In the genomic region with DNA sequence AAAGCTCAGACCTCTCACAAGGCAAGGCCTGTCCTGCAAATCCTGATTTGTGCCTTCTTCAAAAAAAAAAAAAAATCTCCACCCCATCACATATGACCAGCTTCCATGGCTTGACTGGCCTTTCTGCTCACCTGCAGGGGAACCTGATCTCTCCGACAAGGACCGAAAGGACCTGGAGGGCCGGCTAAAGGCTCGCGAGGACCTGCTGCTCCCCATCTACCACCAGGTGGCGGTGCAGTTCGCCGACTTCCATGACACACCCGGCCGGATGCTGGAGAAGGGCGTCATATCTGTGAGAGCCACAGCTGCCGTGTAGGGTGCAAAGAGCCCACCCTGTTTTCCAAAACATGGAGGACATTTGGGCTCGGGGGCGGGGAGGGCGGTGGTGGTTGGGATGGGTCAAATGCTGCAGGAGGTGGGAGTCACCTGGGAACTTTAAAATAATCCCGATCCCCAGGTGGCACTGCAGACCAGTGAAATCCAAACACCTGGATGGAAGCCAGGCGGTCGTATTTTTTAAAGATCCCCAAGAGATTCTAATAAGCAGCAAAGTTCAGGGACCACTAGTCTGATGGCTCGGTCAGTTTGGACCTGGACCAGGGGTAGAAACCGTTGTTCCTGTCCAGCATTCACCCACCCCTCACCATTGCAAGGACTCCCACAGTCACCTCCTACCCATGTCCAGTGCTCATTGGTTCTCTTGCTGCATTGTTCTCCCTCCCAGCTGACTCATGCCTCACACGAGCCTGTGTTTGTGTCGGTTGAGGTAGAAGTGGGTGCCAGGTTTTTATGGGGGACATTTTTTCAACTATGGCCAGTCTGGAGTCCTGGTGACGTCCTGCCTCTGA, we compare ENCODE assay signal across 8 cellular contexts. TPM values are rescaled to one million over a fixed set of nuclear protein-coding genes. Genes with fewer than 3 reads are reported as not detected.
DNase-seq lines count a peak whose midpoint lies in the region; ATAC-seq, FAIRE-seq and TF ChIP-seq lines count a peak whose summit lies in the region.

No MANE protein-coding gene starts in this region.

- no peaks in the 10 kb centered on the region for H3K9me3 Mint-ChIP-seq in T-helper 2 cell treated with Interferon-gamma antibody and Interleukin-4, amounts not matched to agents 5 μg/mL and 100 μg/mL, for 36 hours

- no peaks in the 10 kb centered on the region for H3K79me2 ChIP-seq in HepG2 (ENCODE audit: insufficient read depth, low read length)

- peak; percentile 96 for TF ChIP-seq CTCF in HepG2 (CRISPR knock-in tag; IDR thresholded peaks at IDR 0.05)

- no peak overlapping the region for H3K4me3 Mint-ChIP-seq in T-helper 2 cell treated with Interferon-gamma antibody and Interleukin-4, amounts not matched to agents 5 μg/mL and 100 μg/mL, for 36 hours

- H3K9ac ChIP-seq in HepG2 (ENCODE audit: insufficient read depth, low read depth, low read length): no peak overlapping the region

- BruUV-seq in HepG2 (replicated peaks; lab: Mats Ljungman, UMichigan): no TSS peak

- H3K27me3 Mint-ChIP-seq in T-helper 2 cell treated with Interferon-gamma antibody and Interleukin-4, amounts not matched to agents 5 μg/mL and 100 μg/mL, for 36 hours (ENCODE audit: low read depth): no peaks in the 10 kb centered on the region

- TF ChIP-seq EP300 in HepG2 (IDR thresholded peaks at IDR 0.05; ENCODE audit: low read depth in 2 of 2, low read length in 2 of 2) (no peak), HepG2 (CRISPR knock-in tag; IDR thresholded peaks at IDR 0.05; ENCODE audit: borderline replicate concordance) (no peak)

- no peak overlapping the region for H3K27ac Mint-ChIP-seq in T-helper 2 cell treated with Interferon-gamma antibody and Interleukin-4, amounts not matched to agents 5 μg/mL and 100 μg/mL, for 36 hours

- intact Hi-C loops in HepG2 (cut with micrococcal nuclease; ENCODE audit: unreplicated experiment): loop anchor here (1.0 kb wide), 1 partner anchor 121 kb away; no protein-coding TSS in a partner anchor

- no peak overlapping the region for H3K4me2 ChIP-seq in HepG2 (ENCODE audit: low read depth, low read length)

- peak; percentile 92 for TF ChIP-seq RAD21 in HepG2 (CRISPR knock-in tag; IDR thresholded peaks at IDR 0.05)

- in situ Hi-C loops in HepG2 (cut with HindIII; ENCODE audit: extremely low pct_ligation_motif_present, low pct_unique_long_range_greater_than_20kb): loop anchor here (5.0 kb wide), 1 partner anchor 123 kb away; no protein-coding TSS in a partner anchor

- no peak for TF ChIP-seq POLR2A in HepG2 (IDR thresholded peaks at IDR 0.05; ENCODE audit: insufficient read depth in 1 of 2, low read depth in 2 of 2, low read length in 2 of 2)

- no peak overlapping the region for H3K27ac ChIP-seq in HepG2 (ENCODE audit: extremely low read length, insufficient read depth, low read length)

- H4K20me1 ChIP-seq in HepG2 (ENCODE audit: insufficient read depth, low read length): no peaks in the 10 kb centered on the region

- H3K4me1 Mint-ChIP-seq in T-helper 2 cell treated with Interferon-gamma antibody and Interleukin-4, amounts not matched to agents 5 μg/mL and 100 μg/mL, for 36 hours (ENCODE audit: low read depth): no peaks in the 10 kb centered on the region

- DNase-seq in activated CD4-positive, CD25-positive, alpha-beta regulatory T cell treated with anti-CD3 and anti-CD28 coated beads, Interleukin-2, amount 50 U/mL, for 72 hours: peak; percentile 57
- DNase-seq in NCI-H128 (lab: John Stamatoyannopoulos, UW; ENCODE audit: unreplicated experiment) (peak; percentile 80), cerebellum (ENCODE audit: low spot score) (peak; percentile 63), HepG2 (ENCODE audit: low spot score) (peak; percentile 67), GF-D8 (lab: John Stamatoyannopoulos, UW) (no peak)
- peak; percentile 28 for DNase-seq in T-helper 2 cell treated with Interferon-gamma antibody and Interleukin-4, amounts not matched to agents 5 μg/mL and 100 μg/mL, for 36 hours (ENCODE audit: low spot score)
- DNase-seq in stimulated activated CD8-positive, alpha-beta memory T cell treated with anti-CD3 and anti-CD28 coated beads, Interleukin-4, amount 100 ng/mL, for 48 hours: peak; percentile 75

- no peak overlapping the region for H2AFZ ChIP-seq in HepG2 (ENCODE audit: low read length)

- no peaks in the 10 kb centered on the region for H3K9me3 ChIP-seq in HepG2 (ENCODE audit: low read length)

- H3K4me3 ChIP-seq in HepG2 (replicated peaks in 1 of 3; ENCODE audit: insufficient read depth in 1 of 3, low read depth in 2 of 3, low read length in 3 of 3): no peak overlapping the region

- no peaks in the 10 kb centered on the region for H3K4me1 ChIP-seq in HepG2 (ENCODE audit: insufficient read depth, low read length)

- no peaks in the 10 kb centered on the region for H3K36me3 Mint-ChIP-seq in T-helper 2 cell treated with Interferon-gamma antibody and Interleukin-4, amounts not matched to agents 5 μg/mL and 100 μg/mL, for 36 hours (ENCODE audit: low read depth)

- H3K27me3 ChIP-seq in HepG2 (ENCODE audit: control insufficient read depth in 1 of 2, insufficient read depth in 2 of 2, low read length in 2 of 2): no peaks in the 10 kb centered on the region

- 46% methylated on average over 17 of the region's 23 CpGs for WGBS in HepG2 (ENCODE audit: low lambda C conversion rate)

- peak; percentile 60 for FAIRE-seq in HepG2 (lab: Jason Lieb, UNC)

- CTCF ChIA-PET in HepG2 (lab: Yijun Ruan, JAX; ENCODE audit: low intra/inter-chr PET ratio, low total read pairs): interaction anchor here (0.7 to 2.3 kb wide), 3 partner anchors 120 to 129 kb away, joined by 3 to 87 read pairs (median 12); no protein-coding TSS in a partner anchor

- peaks cover 2 to 11% of the 10 kb centered on the region in 2 experiments; a peak in 4 of 5 replicates for H3K36me3 ChIP-seq in HepG2 (replicated peaks in 1 of 2; ENCODE audit: control insufficient read depth in 1 of 2, insufficient read depth in 2 of 2, low read length in 2 of 2)

- ATAC-seq in activated CD4-positive, CD25-positive, alpha-beta regulatory T cell treated with anti-CD3 and anti-CD28 coated beads, Interleukin-2, amount 50 U/mL, for 24 hours: no peak
- ATAC-seq in HepG2: peak; percentile 95

- POLR2A ChIA-PET in HepG2 (lab: Yijun Ruan, JAX): no interaction called here

TF ChIP-seq in HepG2, 621 proteins besides CTCF, POLR2A, EP300 and RAD21 (continues in another document):
- peak; percentile 20 for TF ChIP-seq TEAD3 (CRISPR knock-in tag; optimal IDR thresholded peaks at IDR 0.05; ENCODE audit: borderline replicate concordance)
- TF ChIP-seq ZBTB38 (CRISPR knock-in tag; IDR thresholded peaks at IDR 0.05): no peak
- peak; percentile 78 for TF ChIP-seq SMC3 (IDR thresholded peaks at IDR 0.05; ENCODE audit: low read length)
- TF ChIP-seq HMG20B (CRISPR knock-in tag; conservative IDR thresholded peaks at IDR 0.05): no peak
- 0 out of 2 replicates have a peak, but pooled peaks have one; percentile 35 for TF ChIP-seq ERF (CRISPR knock-in tag; IDR thresholded peaks at IDR 0.05)
- TF ChIP-seq NFKB2 (CRISPR knock-in tag; IDR thresholded peaks at IDR 0.05; ENCODE audit: borderline replicate concordance): peak; percentile 31; the same call in 1 of the 2 replicates
- TF ChIP-seq ZFX (CRISPR knock-in tag; IDR thresholded peaks at IDR 0.05; ENCODE audit: low read depth): peak; percentile 17; the same call in 1 of the 2 replicates
- TF ChIP-seq FOSL2 (CRISPR knock-in tag; IDR thresholded peaks at IDR 0.05): peak; percentile 27; the same call in 1 of the 2 replicates
- TF ChIP-seq GTF3A (CRISPR knock-in tag; conservative IDR thresholded peaks at IDR 0.05): no peak
- no peak for TF ChIP-seq ELK4 (CRISPR knock-in tag; IDR thresholded peaks at IDR 0.05; ENCODE audit: borderline replicate concordance)

RNA-seq across cellular contexts. Expression of gene FOXN4, which starts 44.8 kb away (rescaled TPM):
- total RNA-seq in cerebellum (0.45 TPM), HepG2 (2016; rRNA removed; fragmentation: Illumina TruSeq; extraction: Trizol) (0.11 and 0.13 TPM in 2 replicates)
- total RNA-seq in HepG2 (2016; cell fraction: cytosol; rRNA removed; fragmentation: Illumina TruSeq; extraction: Trizol; ENCODE audit: low read depth): not detected in 2 replicates
- total RNA-seq in HepG2 (2016; cell fraction: insoluble cytoplasmic fraction; rRNA removed; fragmentation: Illumina TruSeq; extraction: Trizol): 0.04 and 0.12 TPM in 2 replicates
- 0.14 and 0.22 TPM in 2 replicates for total RNA-seq in HepG2 (2016; cell fraction: membrane; rRNA removed; fragmentation: Illumina TruSeq; extraction: Trizol)
- not detected in 2 replicates for total RNA-seq in HepG2 (2016; cell fraction: nucleus; rRNA removed; fragmentation: Illumina TruSeq; extraction: Trizol)
- polyA plus RNA-seq in HepG2 (2011; rRNA removed): not detected in 2 replicates
- not detected in 2 replicates for polyA plus RNA-seq in HepG2 (2011; cell fraction: cytosol; rRNA removed)
- 0.13 TPM in 1 of 2 replicates, not detected in the other for polyA plus RNA-seq in HepG2 (2011; cell fraction: nucleus; rRNA removed)
- not detected in 2 replicates for polyA plus RNA-seq in HepG2 (2012)
- polyA plus RNA-seq in HepG2 (2016; cell fraction: cytosol; fragmentation: Illumina TruSeq; extraction: Trizol; ENCODE audit: low read depth): 0.03 TPM in 1 of 2 replicates, not detected in the other
- polyA plus RNA-seq in HepG2 (2016; cell fraction: insoluble cytoplasmic fraction; fragmentation: Illumina TruSeq; extraction: Trizol; ENCODE audit: low read depth): 0.21 and 0.37 TPM in 2 replicates
- 0.07 TPM in 2 replicates for polyA plus RNA-seq in HepG2 (2016; cell fraction: membrane; fragmentation: Illumina TruSeq; extraction: Trizol; ENCODE audit: low read depth)
- 0.41 TPM in 1 of 2 replicates, not detected in the other for polyA plus RNA-seq in HepG2 (2016; cell fraction: nucleus; fragmentation: Illumina TruSeq; extraction: Trizol; ENCODE audit: insufficient read depth, low read depth)
- polyA minus RNA-seq in HepG2 (2011; rRNA and poly(A)+ RNA removed; ENCODE audit: low replicate concordance): 0.33 TPM in 1 of 2 replicates, not detected in the other
- polyA minus RNA-seq in HepG2 (2011; cell fraction: cytosol; rRNA and poly(A)+ RNA removed): not detected in 2 replicates
- not detected in 2 replicates for polyA minus RNA-seq in HepG2 (2011; cell fraction: nucleus; rRNA and poly(A)+ RNA removed)
